In the genomic region with DNA sequence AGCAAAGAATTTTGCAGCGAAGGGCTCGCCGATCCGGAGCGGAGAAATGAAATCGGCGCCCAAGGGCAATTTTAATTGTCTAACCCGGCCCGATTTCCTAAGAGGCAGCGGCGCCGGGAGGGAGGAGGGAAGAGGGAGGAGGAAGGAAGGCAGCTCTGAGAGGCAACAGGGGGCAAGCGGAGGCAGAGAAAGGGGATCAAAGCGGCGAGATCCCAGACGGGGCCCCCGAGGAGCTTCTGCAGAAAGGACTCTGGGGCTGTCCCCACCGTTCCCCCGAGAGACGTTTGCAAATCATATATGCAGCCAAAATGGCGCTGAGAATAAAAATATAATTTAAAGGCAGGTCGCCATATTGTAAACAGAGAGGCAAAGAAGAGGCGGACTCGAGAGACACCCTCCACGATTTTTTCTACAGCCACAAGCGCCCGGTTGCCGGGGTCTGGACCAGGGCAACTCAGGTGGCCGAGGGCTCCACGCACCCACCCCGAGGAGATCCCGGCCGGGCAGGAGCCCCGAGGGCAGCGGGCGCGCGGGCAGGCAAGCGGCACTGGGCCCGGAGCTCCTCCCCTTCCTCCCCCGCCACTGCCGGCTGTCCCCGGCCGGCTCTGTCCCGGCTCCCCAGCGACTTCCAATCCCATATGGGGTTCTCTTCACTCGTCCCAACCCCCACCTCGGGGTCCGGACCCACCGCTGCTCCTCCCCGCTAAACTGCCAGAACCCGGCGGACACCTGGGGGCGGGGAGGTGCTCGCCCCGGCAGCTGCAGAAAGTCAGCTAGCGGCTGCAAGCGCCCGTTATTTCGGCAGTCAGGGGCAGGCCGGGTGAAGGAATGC, we compare ENCODE assay signal across 9 cellular contexts. TPM values are rescaled to one million over a fixed set of nuclear protein-coding genes. Genes with fewer than 3 reads are reported as not detected.
A peak's percentile ranks its signal among the peaks of the same experiment; 100 is the strongest.
DNase-seq lines count a peak whose midpoint lies in the region; ATAC-seq, FAIRE-seq and TF ChIP-seq lines count a peak whose summit lies in the region.
"Had no signal": no experiment of that assay in that cellular context is flagged by ENCODE, and none has a peak within 500 bp of the region (broad histone marks: within the 10 kb centered on the region; RNA-seq: fewer than 3 reads in every experiment).

No MANE protein-coding gene starts in this region.

- no peak for TF ChIP-seq EP300 in K562 (IDR thresholded peaks at IDR 0.05; ENCODE audit: low read length)

- WGBS in K562 (ENCODE audit: insufficient coverage, low coverage, missing lambda C conversion rate), result under 1% methylated on average over 49 of the region's 61 CpGs

- no peaks in the 10 kb centered on the region for H3K9me1 ChIP-seq in K562 (ENCODE audit: control insufficient read depth, insufficient read depth, low read length)

- intact Hi-C loops in Calu3 (cut with micrococcal nuclease; ENCODE audit: unreplicated experiment), result loop anchor here (5.0 kb wide), 1 partner anchor 227 kb away; no protein-coding TSS in a partner anchor
- intact Hi-C loops in K562 (cut with micrococcal nuclease), result loop anchor here (5.0 kb wide), 2 partner anchors 47 to 102 kb away; partner anchors contain the start of gene DHRS13

- H4K20me1 ChIP-seq in Karpas-422 (ENCODE audit: insufficient read depth, low read depth, low read length) (peaks cover 49% of the 10 kb centered on the region), K562 (replicated peaks; ENCODE audit: control insufficient read depth, insufficient read depth, low read length) (peaks cover 6% of the 10 kb centered on the region)

- H3K4me2 ChIP-seq in Karpas-422 (ENCODE audit: low read depth, low read length, poor library complexity, severe bottlenecking), result peak overlapping the region; percentile 96
- H3K4me2 ChIP-seq in K562 (ENCODE audit: insufficient read depth, low read length), result peak overlapping the region; percentile 92

- H3K4me3 Mint-ChIP-seq in Calu3 (ENCODE audit: low read depth, unreplicated experiment), result no peak overlapping the region

- peaks cover 21% of the 10 kb centered on the region; the same call in 1 of the 2 replicates for H3K36me3 ChIP-seq in Karpas-422 (ENCODE audit: insufficient read depth, low read length)
- H3K36me3 ChIP-seq in K562 (ENCODE audit: control insufficient read depth, insufficient read depth, low read length), result peaks cover 37% of the 10 kb centered on the region
- no peaks in the 10 kb centered on the region for H3K36me3 ChIP-seq in iPS-15b (ENCODE audit: control insufficient read depth, insufficient read depth, low read length)

- peak overlapping the region; percentile 97 for H3K27ac Mint-ChIP-seq in Calu3 (ENCODE audit: unreplicated experiment)

- FAIRE-seq in K562 (lab: Jason Lieb, UNC), result no peak
- FAIRE-seq: TTC549 had no signal

- H3K9me3 ChIP-seq in Karpas-422 (ENCODE audit: low read length), result no peaks in the 10 kb centered on the region
- H3K9me3 ChIP-seq in K562 (replicated peaks; ENCODE audit: control insufficient read depth, insufficient read depth, low read depth, low read length), result no peaks in the 10 kb centered on the region
- no peaks in the 10 kb centered on the region for H3K9me3 ChIP-seq in iPS-15b (ENCODE audit: control insufficient read depth, insufficient read depth, low read length)

- peaks cover 29% of the 10 kb centered on the region for H3K36me3 Mint-ChIP-seq in Calu3 (ENCODE audit: insufficient read depth, unreplicated experiment)

- H3K4me1 ChIP-seq in Karpas-422 (ENCODE audit: low read length) (peaks cover 59% of the 10 kb centered on the region), K562 (replicated peaks in 1 of 2; ENCODE audit: control insufficient read depth in 2 of 2, insufficient read depth in 2 of 2, low read length in 2 of 2) (peaks cover 18 to 21% of the 10 kb centered on the region in 2 experiments), iPS-15b (ENCODE audit: control insufficient read depth, insufficient read depth, low read length) (peaks cover 17% of the 10 kb centered on the region)

- no peaks in the 10 kb centered on the region for H3K27me3 Mint-ChIP-seq in Calu3 (ENCODE audit: unreplicated experiment)

- POLR2A ChIA-PET in K562 (lab: Yijun Ruan, JAX), result interaction anchor here (0.5 to 2.5 kb wide), 16 partner anchors 11 to 288 kb away, joined by 3 to 24 read pairs (median 3); partner anchors contain the start of genes FAM222B, SDF2 and SUPT6H

- H3K4me3 ChIP-seq in Karpas-422 (ENCODE audit: low read length), result peak overlapping the region; percentile 87
- peak overlapping the region; percentile 61 for H3K4me3 ChIP-seq in K562
- peak overlapping the region; percentile 97 for H3K4me3 ChIP-seq in iPS-15b (ENCODE audit: low read depth, low read length)
- H3K4me3 ChIP-seq in skeletal muscle cell (ENCODE audit: low read depth, low read length), result peak overlapping the region; percentile 93

- in situ Hi-C loops in K562 (cut with MboI), result no loop called here

- TF ChIP-seq RAD21 in K562 (CRISPR knock-in tag; conservative IDR thresholded peaks at IDR 0.05 in 1 of 2, IDR thresholded peaks at IDR 0.05 in 1 of 2), result no peak

- H3K27me3 ChIP-seq in Karpas-422 (ENCODE audit: low read length), result no peaks in the 10 kb centered on the region
- no peaks in the 10 kb centered on the region for H3K27me3 ChIP-seq in K562 (ENCODE audit: control insufficient read depth in 2 of 2, insufficient read depth in 2 of 2, low read length in 2 of 2)
- no peaks in the 10 kb centered on the region for H3K27me3 ChIP-seq in iPS-15b (ENCODE audit: control insufficient read depth, insufficient read depth, low read length)

- no peaks in the 10 kb centered on the region for H3K9me3 Mint-ChIP-seq in Calu3 (ENCODE audit: low read depth, unreplicated experiment)

- TF ChIP-seq POLR2A in K562 (conservative IDR thresholded peaks at IDR 0.05), result no peak

- no peaks in the 10 kb centered on the region for H3K4me1 Mint-ChIP-seq in Calu3 (ENCODE audit: low read depth, unreplicated experiment)

- H2AFZ ChIP-seq in Karpas-422 (ENCODE audit: low read length) (peak overlapping the region; percentile 33; the same call in 1 of the 2 replicates), K562 (ENCODE audit: low read depth, low read length) (peak overlapping the region; percentile 63)

- DNase-seq in Calu3 (peak; percentile 61), Karpas-422 (peak; percentile 89), T-helper 22 cell (ENCODE audit: low read depth) (peak; percentile 23), K562 (ENCODE audit: extremely low read depth in 1 of 4, low spot score in 3 of 4) (peak; percentile 37 to 69 (median 56)), skeletal muscle cell (ENCODE audit: low read depth) (no peak), MV-4-11 (lab: John Stamatoyannopoulos, UW) (no peak)

- CTCF ChIA-PET in Calu3 (lab: Charles Lee) (interaction anchor here (0.6 to 1.4 kb wide), 4 partner anchors 16 to 186 kb away, joined by 3 to 5 read pairs (median 4); no protein-coding TSS in a partner anchor), K562 (lab: Yijun Ruan, JAX; ENCODE audit: low intra/inter-chr PET ratio) (interaction anchor here (0.7 kb wide), 1 partner anchor 305 kb away, joined by 4 read pairs; no protein-coding TSS in a partner anchor)

- H3K27ac ChIP-seq in Karpas-422 (ENCODE audit: low read length) (peak overlapping the region; percentile 93), K562 (ENCODE audit: extremely low read depth, low read depth, low read length) (peak overlapping the region; percentile 72)

- H3K9me2 ChIP-seq in Karpas-422 (replicated peaks; ENCODE audit: insufficient read depth, low read length), result no peaks in the 10 kb centered on the region

- H3K9ac ChIP-seq in Karpas-422 (ENCODE audit: low read length), result peak overlapping the region; percentile 94
- peak overlapping the region; percentile 80 to 95 for H3K9ac ChIP-seq in K562 (ENCODE audit: insufficient read depth in 1 of 2, low read depth in 2 of 2, low read length in 2 of 2)
- H3K9ac ChIP-seq in iPS-15b (ENCODE audit: low read depth, low read length), result peak overlapping the region; percentile 91

- TF ChIP-seq CTCF in Calu3 (IDR thresholded peaks at IDR 0.05; ENCODE audit: unreplicated experiment), result no peak
- no peak for TF ChIP-seq CTCF in K562 (IDR thresholded peaks at IDR 0.05 in 2 of 3, conservative IDR thresholded peaks at IDR 0.05 in 1 of 3; ENCODE audit: insufficient read depth in 2 of 3, low read depth in 1 of 3, low read length in 3 of 3)

- BruUV-seq in Calu3 (replicated peaks; lab: Mats Ljungman, UMichigan) (no TSS peak), K562 (replicated peaks; lab: Mats Ljungman, UMichigan) (no TSS peak)

- ATAC-seq in K562, result peak; percentile 15; the same call in 2 of the 3 replicates
- ATAC-seq in GM18907 (IDR thresholded peaks at IDR 0.05; ENCODE audit: unreplicated experiment), result no peak

- H3K79me2 ChIP-seq in Karpas-422 (ENCODE audit: low read length) (peaks cover 64% of the 10 kb centered on the region), K562 (ENCODE audit: control insufficient read depth, insufficient read depth, low read length) (peaks cover 68% of the 10 kb centered on the region)

RNA-seq across cellular contexts. Expression of gene PHF12, which starts 1.9 kb away (rescaled TPM):
- total RNA-seq in Calu3 (2022) (54.0 and 57.6 TPM in 2 replicates), K562 (2014; rRNA removed) (17.7 and 18.7 TPM in 2 replicates), K562 (2014; rRNA removed; fragmentation: Illumina TruSeq; extraction: Trizol) (8.2 and 8.3 TPM in 2 replicates), K562 (2015; rRNA removed; fragmentation: Illumina TruSeq; extraction: Trizol) (10.4 and 12.0 TPM in 2 replicates), K562 (2021) (24.0 and 31.3 TPM in 2 replicates)
- 38.3 and 44.6 TPM in 2 replicates for total RNA-seq in Karpas-422 (2014; rRNA removed; shearing (Covaris generic); ENCODE audit: low replicate concordance)
- total RNA-seq in K562 (2011; cell fraction: chromatin; rRNA removed; ENCODE audit: low replicate concordance), result 126 and 135 TPM in 2 replicates
- 70.4 and 78.8 TPM in 2 replicates for total RNA-seq in K562 (2011; cell fraction: nucleolus; rRNA removed)
- total RNA-seq in K562 (2011; cell fraction: nucleoplasm; rRNA removed), result 90.9 and 130 TPM in 2 replicates
- polyA plus RNA-seq in K562 (2011; rRNA removed) (13.5 and 27.0 TPM in 2 replicates), K562 (2014; fragmentation: Illumina TruSeq; extraction: Trizol) (19.9 and 21.4 TPM in 2 replicates), K562 (2014; fragmentation: Nextera tagmentation; extraction: Ambion mirVana) (1 to 10 TPM in 1 of 2 experiments, under 1 TPM in 1; 0.82 to 1.1 TPM), K562 (2014; rRNA removed) (21.5 and 21.8 TPM in 2 replicates)
- polyA plus RNA-seq in K562 (2011; cell fraction: cytosol; rRNA removed), result 17.1 and 19.2 TPM in 2 replicates
- 115 and 157 TPM in 2 replicates for polyA plus RNA-seq in K562 (2011; cell fraction: nucleus; rRNA removed)
- polyA plus RNA-seq in K562 (2012), result 27.6 and 28.9 TPM in 2 replicates
- 18.1 and 18.7 TPM in 2 replicates for polyA minus RNA-seq in K562 (2011; rRNA and poly(A)+ RNA removed)
- 12.2 and 15.7 TPM in 2 replicates for polyA minus RNA-seq in K562 (2011; cell fraction: cytosol; rRNA and poly(A)+ RNA removed)
- 23.6 and 27.0 TPM in 2 replicates for polyA minus RNA-seq in K562 (2011; cell fraction: nucleus; rRNA and poly(A)+ RNA removed)

RNA-seq across cellular contexts. Expression of gene DHRS13, which starts 46.5 kb away (rescaled TPM):
- 19.2 and 23.2 TPM in 2 replicates for total RNA-seq in Calu3 (2022)
- total RNA-seq in Karpas-422 (2014; rRNA removed; shearing (Covaris generic); ENCODE audit: low replicate concordance), result 12.9 and 26.5 TPM in 2 replicates
- total RNA-seq in K562 (2011; cell fraction: chromatin; rRNA removed; ENCODE audit: low replicate concordance), result 64.4 and 82.9 TPM in 2 replicates
- 76.9 and 79.7 TPM in 2 replicates for total RNA-seq in K562 (2011; cell fraction: nucleolus; rRNA removed)
- total RNA-seq in K562 (2011; cell fraction: nucleoplasm; rRNA removed), result 79.7 and 82.1 TPM in 2 replicates
- 52.3 and 56.7 TPM in 2 replicates for total RNA-seq in K562 (2014; rRNA removed)
- total RNA-seq in K562 (2014; rRNA removed; fragmentation: Illumina TruSeq; extraction: Trizol), result 21.5 and 25.2 TPM in 2 replicates
- 31.2 and 33.5 TPM in 2 replicates for total RNA-seq in K562 (2015; rRNA removed; fragmentation: Illumina TruSeq; extraction: Trizol)
- 39.5 and 42.4 TPM in 2 replicates for total RNA-seq in K562 (2021)
- polyA plus RNA-seq in K562 (2011; rRNA removed), result 26.9 and 36.3 TPM in 2 replicates
- 40.5 and 70.4 TPM in 2 replicates for polyA plus RNA-seq in K562 (2011; cell fraction: cytosol; rRNA removed)
- polyA plus RNA-seq in K562 (2011; cell fraction: nucleus; rRNA removed), result 24.6 and 32.8 TPM in 2 replicates
- 19.4 and 24.0 TPM in 2 replicates for polyA plus RNA-seq in K562 (2012)
- 30.2 and 32.3 TPM in 2 replicates for polyA plus RNA-seq in K562 (2014; fragmentation: Illumina TruSeq; extraction: Trizol)
- under 1 TPM in 1 of 2 experiments, not detected in 1; 0.32 TPM for polyA plus RNA-seq in K562 (2014; fragmentation: Nextera tagmentation; extraction: Ambion mirVana)
- polyA plus RNA-seq in K562 (2014; rRNA removed), result 44.9 and 53.3 TPM in 2 replicates
- polyA minus RNA-seq in K562 (2011; rRNA and poly(A)+ RNA removed), result 25.0 and 26.0 TPM in 2 replicates
- 14.7 and 20.7 TPM in 2 replicates for polyA minus RNA-seq in K562 (2011; cell fraction: cytosol; rRNA and poly(A)+ RNA removed)
- 16.6 and 16.9 TPM in 2 replicates for polyA minus RNA-seq in K562 (2011; cell fraction: nucleus; rRNA and poly(A)+ RNA removed)

RNA-seq across cellular contexts. Expression of gene FLOT2, which starts 51.9 kb away (rescaled TPM):
- total RNA-seq in Calu3 (2022) (152 and 155 TPM in 2 replicates), K562 (2014; rRNA removed) (41.7 and 47.7 TPM in 2 replicates), K562 (2014; rRNA removed; fragmentation: Illumina TruSeq; extraction: Trizol) (22.8 and 28.5 TPM in 2 replicates), K562 (2015; rRNA removed; fragmentation: Illumina TruSeq; extraction: Trizol) (38.1 and 40.6 TPM in 2 replicates), K562 (2021) (138 and 143 TPM in 2 replicates)
- total RNA-seq in Karpas-422 (2014; rRNA removed; shearing (Covaris generic); ENCODE audit: low replicate concordance), result 35.8 and 57.8 TPM in 2 replicates
- 71.3 and 104 TPM in 2 replicates for total RNA-seq in K562 (2011; cell fraction: chromatin; rRNA removed; ENCODE audit: low replicate concordance)
- 66.8 and 70.7 TPM in 2 replicates for total RNA-seq in K562 (2011; cell fraction: nucleolus; rRNA removed)
- total RNA-seq in K562 (2011; cell fraction: nucleoplasm; rRNA removed), result 69.2 and 74.4 TPM in 2 replicates
- polyA plus RNA-seq in K562 (2011; rRNA removed) (90.8 and 99.7 TPM in 2 replicates), K562 (2014; fragmentation: Illumina TruSeq; extraction: Trizol) (87.8 and 95.5 TPM in 2 replicates), K562 (2014; fragmentation: Nextera tagmentation; extraction: Ambion mirVana) (10 to 100 TPM; 17.5 to 30.1 TPM), K562 (2014; rRNA removed) (72.2 and 72.7 TPM in 2 replicates)
- 118 and 151 TPM in 2 replicates for polyA plus RNA-seq in K562 (2011; cell fraction: cytosol; rRNA removed)
- 86.5 and 110 TPM in 2 replicates for polyA plus RNA-seq in K562 (2011; cell fraction: nucleus; rRNA removed)
- 106 and 168 TPM in 2 replicates for polyA plus RNA-seq in K562 (2012)
- 114 and 143 TPM in 2 replicates for polyA minus RNA-seq in K562 (2011; rRNA and poly(A)+ RNA removed)
- polyA minus RNA-seq in K562 (2011; cell fraction: cytosol; rRNA and poly(A)+ RNA removed), result 86.6 and 88.6 TPM in 2 replicates
- 16.2 and 18.3 TPM in 2 replicates for polyA minus RNA-seq in K562 (2011; cell fraction: nucleus; rRNA and poly(A)+ RNA removed)

RNA-seq across cellular contexts. Expression of gene SEZ6, which starts 56.4 kb away (rescaled TPM):
- not detected in 2 replicates for total RNA-seq in Calu3 (2022)
- total RNA-seq in Karpas-422 (2014; rRNA removed; shearing (Covaris generic); ENCODE audit: low replicate concordance), result not detected in 2 replicates
- total RNA-seq in K562 (2011; cell fraction: chromatin; rRNA removed; ENCODE audit: low replicate concordance), result not detected in 2 replicates
- total RNA-seq in K562 (2011; cell fraction: nucleolus; rRNA removed), result not detected in 2 replicates
- total RNA-seq in K562 (2011; cell fraction: nucleoplasm; rRNA removed), result not detected in 2 replicates
- not detected in 2 replicates for total RNA-seq in K562 (2014; rRNA removed)
- total RNA-seq in K562 (2014; rRNA removed; fragmentation: Illumina TruSeq; extraction: Trizol), result not detected in 2 replicates
- total RNA-seq in K562 (2015; rRNA removed; fragmentation: Illumina TruSeq; extraction: Trizol), result not detected in 2 replicates
- total RNA-seq in K562 (2021), result not detected in 2 replicates
- not detected in 2 replicates for polyA plus RNA-seq in K562 (2011; rRNA removed)
- polyA plus RNA-seq in K562 (2011; cell fraction: cytosol; rRNA removed), result not detected in 2 replicates
- polyA plus RNA-seq in K562 (2011; cell fraction: nucleus; rRNA removed), result not detected in 2 replicates
- polyA plus RNA-seq in K562 (2012), result not detected in 2 replicates
- not detected in 2 replicates for polyA plus RNA-seq in K562 (2014; fragmentation: Illumina TruSeq; extraction: Trizol)
- not detected for polyA plus RNA-seq in K562 (2014; fragmentation: Nextera tagmentation; extraction: Ambion mirVana)
- not detected in 2 replicates for polyA plus RNA-seq in K562 (2014; rRNA removed)
- polyA minus RNA-seq in K562 (2011; rRNA and poly(A)+ RNA removed), result not detected in 2 replicates
- polyA minus RNA-seq in K562 (2011; cell fraction: cytosol; rRNA and poly(A)+ RNA removed), result not detected in 2 replicates
- not detected in 2 replicates for polyA minus RNA-seq in K562 (2011; cell fraction: nucleus; rRNA and poly(A)+ RNA removed)

Comparison
In these comparisons a context has a peak if more than half of its experiments do, and no peak if none do; other contexts are left out.
1. DNase-seq: peak in Calu3 (single experiment), Karpas-422 (single experiment), T-helper 22 cell (single experiment) and K562 (4 of 4); none in skeletal muscle cell (single experiment) and MV-4-11 (single experiment).
2. Peak in every context shown above with its lines, with median percentiles within 50 percentile points of each other: H3K4me3 ChIP-seq and H3K9ac ChIP-seq.